In the genomic region with DNA sequence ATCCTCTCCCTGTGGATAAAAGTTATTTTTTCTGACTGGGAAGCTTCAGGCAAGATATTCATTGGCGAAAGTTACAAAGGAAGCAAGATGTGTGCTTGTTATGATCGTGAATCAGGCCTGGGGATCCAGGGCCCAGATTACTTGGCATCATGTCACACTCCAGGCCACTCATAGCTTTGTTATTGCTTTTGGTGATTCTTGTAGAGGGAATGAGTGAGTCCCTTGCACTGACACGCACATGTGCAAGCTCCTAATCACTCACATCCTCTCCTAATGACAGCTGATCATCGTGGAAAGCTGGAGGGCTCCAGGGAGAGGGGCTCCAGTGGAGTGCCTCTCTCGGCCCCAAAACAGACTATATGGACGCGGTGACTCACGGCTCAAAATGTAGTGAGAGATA, we compare ENCODE assay signal across 13 cellular contexts.
A peak's percentile ranks its signal among the peaks of the same experiment; 100 is the strongest.
DNase-seq lines count a peak whose midpoint lies in the region; ATAC-seq and TF ChIP-seq lines count a peak whose summit lies in the region.
"Had no signal": no experiment of that assay in that cellular context is flagged by ENCODE, and none has a peak within 500 bp of the region (broad histone marks: within the 10 kb centered on the region; RNA-seq: fewer than 3 reads in every experiment).

No MANE protein-coding gene starts in this region.

- H3K4me3 ChIP-seq in ACC112 (ENCODE audit: low read depth, low read length): peak overlapping the region; percentile 28; the same call in 1 of the 2 replicates
- H3K4me3 ChIP-seq in mesodermal cell (ENCODE audit: extremely low read depth, insufficient read depth, low read length, poor library complexity, severe bottlenecking): no peak overlapping the region
- H3K4me3 ChIP-seq in right lobe of liver: no peak overlapping the region
- H3K4me3 ChIP-seq: A549 had no signal

- H2AFZ ChIP-seq in ACC112 (ENCODE audit: low read length, unreplicated experiment): peak overlapping the region; percentile 52

- no peak for TF ChIP-seq CTCF in right lobe of liver (IDR thresholded peaks at IDR 0.05)

- ATAC-seq in right lobe of liver (no peak), GM19455 (IDR thresholded peaks at IDR 0.05; ENCODE audit: unreplicated experiment) (no peak), HG03442 (IDR thresholded peaks at IDR 0.05; ENCODE audit: unreplicated experiment) (no peak)
- ATAC-seq: A549; activated CD4-positive, alpha-beta T cell treated with anti-CD3 and anti-CD28 coated beads for 36 hours had no signal

- no peak for TF ChIP-seq POLR2A in right lobe of liver (IDR thresholded peaks at IDR 0.05)

- peaks cover 49% of the 10 kb centered on the region for H3K4me1 ChIP-seq in ACC112 (ENCODE audit: control insufficient read depth, insufficient read depth, low read length, unreplicated experiment)
- H3K4me1 ChIP-seq in mesodermal cell (ENCODE audit: control insufficient read depth, insufficient read depth, low read length, poor library complexity, severe bottlenecking): no peaks in the 10 kb centered on the region
- H3K4me1 ChIP-seq in right lobe of liver: no peaks in the 10 kb centered on the region
- H3K4me1 ChIP-seq: A549 had no signal

- H3K27me3 ChIP-seq in ACC112 (ENCODE audit: insufficient read depth, low read length) (no peaks in the 10 kb centered on the region), right lobe of liver (no peaks in the 10 kb centered on the region)

- H3K9me3 ChIP-seq in mesodermal cell (ENCODE audit: control insufficient read depth, low read length) (no peaks in the 10 kb centered on the region), right lobe of liver (no peaks in the 10 kb centered on the region)
- H3K9me3 ChIP-seq: A549 had no signal

- whole genome bisulfite sequencing in mesodermal cell (ENCODE audit: insufficient coverage in 2 of 2), 2 experiments: 80 to 87% methylated on average over 5 to 7 of the region's 8 CpGs
- WGBS in right lobe of liver (ENCODE audit: insufficient coverage, low coverage, low lambda C conversion rate, missing lambda C conversion rate): 68% methylated on average over 7 of the region's 8 CpGs

- H3K36me3 ChIP-seq in ACC112 (ENCODE audit: insufficient read depth, low read length): no peaks in the 10 kb centered on the region; the same call in 1 of the 2 replicates
- H3K36me3 ChIP-seq in mesodermal cell (ENCODE audit: control insufficient read depth, insufficient read depth, low read length): no peaks in the 10 kb centered on the region
- H3K36me3 ChIP-seq in right lobe of liver: no peaks in the 10 kb centered on the region

- intact Hi-C loops in right lobe of liver (cut with DNase I): no loop called here

- H3K79me2 ChIP-seq in ACC112 (ENCODE audit: control insufficient read depth, insufficient read depth, low read length, unreplicated experiment): no peaks in the 10 kb centered on the region

- DNase-seq in LHCN-M2 (ENCODE audit: low read depth): peak; percentile 92
- peak; percentile 79 for DNase-seq in dedifferentiated amniotic fluid mesenchymal stem cell (ENCODE audit: extremely low spot score)
- no peak for DNase-seq in right lobe of liver
- DNase-seq in activated CD4-positive, alpha-beta T cell treated with anti-CD3 and anti-CD28 coated beads, Interleukin-2, amount 50 U/mL, for 4 hours: no peak
- DNase-seq: activated CD4-positive, alpha-beta T cell treated with anti-CD3 and anti-CD28 coated beads for 36 hours; foreskin melanocyte; NCI-H1694 treated with DMSO at 0.1 percent for 48 hours; stimulated activated CD4-positive, alpha-beta T cell treated with anti-CD3 and anti-CD28 coated beads, Interleukin-2, amount 100 ng/mL, for 24 hours had no signal

- peak overlapping the region; percentile 99 for H3K27ac ChIP-seq in ACC112 (ENCODE audit: low read depth, low read length)
- peak overlapping the region; percentile 19 for H3K27ac ChIP-seq in mesodermal cell (ENCODE audit: low read depth, low read length, severe bottlenecking)
- no peak overlapping the region for H3K27ac ChIP-seq in right lobe of liver
- H3K27ac ChIP-seq: A549 had no signal

Comparison
In these comparisons a context has a peak if more than half of its experiments do, and no peak if none do; other contexts are left out.
1. H3K27ac ChIP-seq: peak in ACC112 (single experiment) and mesodermal cell (single experiment); none in right lobe of liver (0 of 3).
2. DNase-seq: peak in LHCN-M2 (single experiment) and dedifferentiated amniotic fluid mesenchymal stem cell (single experiment); none in right lobe of liver (0 of 3) and activated CD4-positive, alpha-beta T cell treated with anti-CD3 and anti-CD28 coated beads, Interleukin-2, amount 50 U/mL, for 4 hours (0 of 2).